Comparison of ENCODE assay signal across 15 cellular contexts in the genomic region with DNA sequence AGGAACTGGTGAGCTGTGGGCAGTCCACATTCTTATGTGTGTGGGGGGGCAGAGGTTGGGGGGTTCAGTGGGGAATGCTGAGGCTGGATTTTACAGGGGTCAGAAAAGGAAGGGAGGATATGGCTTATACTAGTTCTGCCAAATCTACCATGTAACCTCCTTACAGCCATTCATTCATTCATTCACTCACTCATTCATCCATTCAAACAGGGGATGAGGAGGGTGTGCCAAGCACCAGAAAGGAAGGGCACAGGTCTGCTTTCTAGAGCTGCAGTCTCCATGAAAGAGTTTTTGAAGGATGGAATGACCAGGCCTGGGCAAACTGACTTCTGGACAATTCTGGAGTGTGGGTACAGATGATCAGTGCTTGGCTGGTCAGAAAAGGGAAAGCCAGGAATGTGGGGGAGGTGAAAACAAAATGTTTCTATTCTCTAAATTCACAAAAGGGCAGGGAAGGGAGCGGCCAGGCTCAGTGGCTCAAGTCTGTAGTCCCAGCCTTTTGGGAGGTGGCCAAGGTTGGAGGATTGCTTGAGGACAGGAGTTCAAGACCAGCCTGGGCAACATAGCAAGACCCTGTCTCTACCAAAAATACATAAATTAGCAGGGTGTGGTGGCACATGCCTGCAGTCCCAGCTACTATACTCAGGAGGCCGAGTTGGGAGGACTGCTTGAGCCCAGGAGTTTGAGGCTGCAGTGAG. TPM values are rescaled to one million over a fixed set of nuclear protein-coding genes. Genes with fewer than 3 reads are reported as not detected.
DNase-seq lines count a peak whose midpoint lies in the region; ATAC-seq, FAIRE-seq and TF ChIP-seq lines count a peak whose summit lies in the region.
"Had no signal": no experiment of that assay in that cellular context is flagged by ENCODE, and none has a peak within 500 bp of the region (broad histone marks: within the 10 kb centered on the region; RNA-seq: fewer than 3 reads in every experiment).

No MANE protein-coding gene starts in this region.

- in situ Hi-C loops in HepG2 (cut with HindIII; ENCODE audit: extremely low pct_ligation_motif_present, low pct_unique_long_range_greater_than_20kb) (loop anchor here (5.0 kb wide), 1 partner anchor 50 kb away; a partner anchor contains a TSS), GM12878 (cut with MboI) (no loop called here)

- TF ChIP-seq CTCF in HepG2 (CRISPR knock-in tag; IDR thresholded peaks at IDR 0.05) (no peak), right lobe of liver (IDR thresholded peaks at IDR 0.05) (no peak), GM12878 (IDR thresholded peaks at IDR 0.05 in 2 of 3, conservative IDR thresholded peaks at IDR 0.05 in 1 of 3; ENCODE audit: control insufficient read depth in 2 of 3, extremely low read depth in 1 of 3, insufficient read depth in 1 of 3, low read depth in 3 of 3, low read length in 3 of 3) (no peak), neutrophil (IDR thresholded peaks at IDR 0.05) (no peak), uterus (IDR thresholded peaks at IDR 0.05) (no peak), BE2C (IDR thresholded peaks at IDR 0.05; ENCODE audit: low read depth, low read length) (no peak)

- no peak for TF ChIP-seq RAD21 in HepG2 (CRISPR knock-in tag; IDR thresholded peaks at IDR 0.05)
- TF ChIP-seq RAD21 in GM12878 (IDR thresholded peaks at IDR 0.05; ENCODE audit: insufficient read depth, low read depth, low read length) = no peak

- SMC1A ChIA-PET in GM12878 (lab: Charles Lee; ENCODE audit: uncharacterized antibody, unreplicated experiment) = interaction anchor here (1.4 to 2.0 kb wide), 2 partner anchors 14 to 45 kb away, joined by 3 to 6 read pairs; no protein-coding TSS in a partner anchor

- H3K4me3 ChIP-seq in HepG2 (replicated peaks in 1 of 3; ENCODE audit: insufficient read depth in 1 of 3, low read depth in 2 of 3, low read length in 3 of 3) (no peak overlapping the region), right lobe of liver (no peak overlapping the region), GM12878 (no peak overlapping the region), neutrophil (ENCODE audit: low read depth in 1 of 2, low read length in 1 of 2) (peak overlapping the region; percentile 51 to 60), uterus (no peak overlapping the region), BE2C (ENCODE audit: low read depth, low read length) (no peak overlapping the region)

- no peak for ATAC-seq in HepG2
- ATAC-seq in right lobe of liver = no peak
- no peak for ATAC-seq in GM12878
- no peak for ATAC-seq in HG02798 (IDR thresholded peaks at IDR 0.05; ENCODE audit: poor library complexity, unreplicated experiment)
- ATAC-seq: CD8-positive, alpha-beta T cell; SK-N-SH treated with all-trans-retinoic acid at 6 μM for 48 hours had no signal

- H2AFZ ChIP-seq in HepG2 (ENCODE audit: low read length) (no peak overlapping the region), GM12878 (ENCODE audit: control insufficient read depth, low read depth, low read length) (no peak overlapping the region)

- H3K36me3 ChIP-seq in HepG2 (replicated peaks in 1 of 2; ENCODE audit: control insufficient read depth in 1 of 2, insufficient read depth in 2 of 2, low read length in 2 of 2) = no peaks in the 10 kb centered on the region
- no peaks in the 10 kb centered on the region for H3K36me3 ChIP-seq in right lobe of liver
- H3K36me3 ChIP-seq in GM12878 (ENCODE audit: control insufficient read depth in 2 of 2, insufficient read depth in 2 of 2, low read length in 1 of 2) = no peaks in the 10 kb centered on the region
- H3K36me3 ChIP-seq in neutrophil = no peaks in the 10 kb centered on the region
- H3K36me3 ChIP-seq in uterus = no peaks in the 10 kb centered on the region
- H3K36me3 ChIP-seq in BE2C = no peaks in the 10 kb centered on the region

- peaks cover 64% of the 10 kb centered on the region for H3K4me1 ChIP-seq in HepG2 (ENCODE audit: insufficient read depth, low read length)
- H3K4me1 ChIP-seq in right lobe of liver = no peaks in the 10 kb centered on the region
- peaks cover 32% of the 10 kb centered on the region for H3K4me1 ChIP-seq in GM12878 (ENCODE audit: control insufficient read depth, insufficient read depth, low read length)
- H3K4me1 ChIP-seq in neutrophil (ENCODE audit: control insufficient read depth in 1 of 2, insufficient read depth in 1 of 2, low read depth in 1 of 2, low read length in 1 of 2) = peaks cover 54 to 56% of the 10 kb centered on the region in 2 experiments
- H3K4me1 ChIP-seq in uterus = no peaks in the 10 kb centered on the region
- peaks cover 4% of the 10 kb centered on the region; the same call in 1 of the 2 replicates for H3K4me1 ChIP-seq in BE2C

- H3K27me3 ChIP-seq in HepG2 (ENCODE audit: control insufficient read depth in 1 of 2, insufficient read depth in 2 of 2, low read length in 2 of 2) (no peaks in the 10 kb centered on the region), right lobe of liver (no peaks in the 10 kb centered on the region), GM12878 (replicated peaks in 1 of 2; ENCODE audit: control insufficient read depth in 2 of 2, insufficient read depth in 2 of 2, low read length in 1 of 2) (no peaks in the 10 kb centered on the region), neutrophil (no peaks in the 10 kb centered on the region), uterus (no peaks in the 10 kb centered on the region), BE2C (no peaks in the 10 kb centered on the region)

- H4K20me1 ChIP-seq in HepG2 (ENCODE audit: insufficient read depth, low read length) (no peaks in the 10 kb centered on the region), GM12878 (ENCODE audit: control insufficient read depth, insufficient read depth) (no peaks in the 10 kb centered on the region)

- TF ChIP-seq EP300 in HepG2 (IDR thresholded peaks at IDR 0.05; ENCODE audit: low read depth in 2 of 2, low read length in 2 of 2) (no peak), HepG2 (CRISPR knock-in tag; IDR thresholded peaks at IDR 0.05; ENCODE audit: borderline replicate concordance) (no peak), GM12878 (IDR thresholded peaks at IDR 0.05; ENCODE audit: borderline replicate concordance in 1 of 2, control insufficient read depth in 1 of 2, low read depth in 2 of 2, low read length in 2 of 2) (no peak)

- intact Hi-C loops in HepG2 (cut with micrococcal nuclease; ENCODE audit: unreplicated experiment) (no loop called here), right lobe of liver (cut with DNase I) (no loop called here), GM12878 (cut with micrococcal nuclease; ENCODE audit: unreplicated experiment) (no loop called here), uterus (cut with DNase I; ENCODE audit: low total_unique reads) (no loop called here)

- H3K27ac ChIP-seq in HepG2 (ENCODE audit: extremely low read length, insufficient read depth, low read length) (no peak overlapping the region), right lobe of liver (no peak overlapping the region), GM12878 (ENCODE audit: control insufficient read depth, insufficient read depth) (peak overlapping the region; percentile 44), neutrophil (peak overlapping the region; percentile 96), uterus (no peak overlapping the region)

- DNase-seq in HepG2 (ENCODE audit: low spot score) (no peak), right lobe of liver (no peak), GM12878 (ENCODE audit: low read depth, low spot score) (no peak), uterus (no peak), BE2C (no peak)
- DNase-seq: CD8-positive, alpha-beta T cell; DMS79 treated with DMSO at 0.1 percent for 48 hours; NCI-H1105 treated with DMSO at 0.1 percent for 48 hours; NCI-H187; NCI-H345; NCI-H69; SHP77 treated with DMSO at 0.1 percent for 48 hours had no signal

- H3K9me3 ChIP-seq in HepG2 (ENCODE audit: low read length) (no peaks in the 10 kb centered on the region), right lobe of liver (no peaks in the 10 kb centered on the region), GM12878 (replicated peaks; ENCODE audit: control insufficient read depth, insufficient read depth, low read length) (peaks cover 2% of the 10 kb centered on the region; the same call in 2 of the 3 replicates), neutrophil (no peaks in the 10 kb centered on the region), uterus (no peaks in the 10 kb centered on the region), BE2C (no peaks in the 10 kb centered on the region)

- POLR2A ChIA-PET in HepG2 (lab: Yijun Ruan, JAX) (interaction anchor here (0.6 to 1.6 kb wide), 7 partner anchors 12 to 109 kb away, joined by 3 to 10 read pairs (median 3); a partner anchor contains a TSS), GM12878 (lab: Charles Lee) (interaction anchor here (0.5 kb wide), 1 partner anchor 395 kb away, joined by 4 read pairs; no protein-coding TSS in a partner anchor)

- BruUV-seq in HepG2 (replicated peaks; lab: Mats Ljungman, UMichigan) = no TSS peak
- BruUV-seq in GM12878 (replicated peaks; lab: Mats Ljungman, UMichigan) = no TSS peak

- H3K4me2 ChIP-seq in HepG2 (ENCODE audit: low read depth, low read length) = no peak overlapping the region
- H3K4me2 ChIP-seq in GM12878 (ENCODE audit: control insufficient read depth, insufficient read depth) = no peak overlapping the region

- 85% methylated on average over 2 of the region's 2 CpGs for WGBS in HepG2 (ENCODE audit: low lambda C conversion rate)
- WGBS in right lobe of liver (ENCODE audit: insufficient coverage, low coverage, low lambda C conversion rate, missing lambda C conversion rate) = 100% methylated on average over 1 of the region's 2 CpGs
- 95% methylated on average over 2 of the region's 2 CpGs for WGBS in GM12878 (ENCODE audit: insufficient coverage, insufficient replicate concordance, low lambda C conversion rate, missing lambda C conversion rate)

- FAIRE-seq in HepG2 (lab: Jason Lieb, UNC) (no peak), GM12878 (lab: Jason Lieb, UNC) (peak; percentile 86)

- TF ChIP-seq POLR2A in HepG2 (IDR thresholded peaks at IDR 0.05; ENCODE audit: insufficient read depth in 1 of 2, low read depth in 2 of 2, low read length in 2 of 2) = no peak
- TF ChIP-seq POLR2A in right lobe of liver (IDR thresholded peaks at IDR 0.05) = no peak
- TF ChIP-seq POLR2A in GM12878 (IDR thresholded peaks at IDR 0.05; ENCODE audit: low read depth, low read length) = no peak
- no peak for TF ChIP-seq POLR2A in uterus (IDR thresholded peaks at IDR 0.05)

- CTCF ChIA-PET in HepG2 (lab: Yijun Ruan, JAX; ENCODE audit: low intra/inter-chr PET ratio, low total read pairs) (no interaction called here), GM12878 (lab: Yijun Ruan, JAX) (interaction anchor here (0.8 to 2.0 kb wide), 3 partner anchors 47 to 165 kb away, joined by 3 to 7 read pairs (median 3); no protein-coding TSS in a partner anchor)

- H3K9ac ChIP-seq in HepG2 (ENCODE audit: insufficient read depth, low read depth, low read length) = no peak overlapping the region
- H3K9ac ChIP-seq in GM12878 (ENCODE audit: control insufficient read depth, insufficient read depth, low read length) = no peak overlapping the region

- RAD21 ChIA-PET in GM12878 (lab: Charles Lee; ENCODE audit: unreplicated experiment) = interaction anchor here (1.3 to 2.5 kb wide), 2 partner anchors 109 kb away, joined by 3 to 8 read pairs; no protein-coding TSS in a partner anchor

- H3K79me2 ChIP-seq in HepG2 (ENCODE audit: insufficient read depth, low read length) = no peaks in the 10 kb centered on the region
- no peaks in the 10 kb centered on the region for H3K79me2 ChIP-seq in GM12878 (ENCODE audit: control insufficient read depth, insufficient read depth, low read length)

RNA-seq across cellular contexts. Expression of a gene that starts 49.2 kb away (rescaled TPM):
- total RNA-seq in HepG2 (2016; rRNA removed; fragmentation: Illumina TruSeq; extraction: Trizol) (13.5 and 17.5 TPM in 2 replicates), right lobe of liver (1 to 10 TPM; 3.6 to 9.4 (median 5.8) TPM), GM12878 (2014; rRNA removed) (38.5 and 48.8 TPM in 2 replicates), GM12878 (2014; rRNA removed; fragmentation: Illumina TruSeq; extraction: Trizol) (15.2 and 18.1 TPM in 2 replicates), GM12878 (2021) (128 and 139 TPM in 2 replicates), uterus (10 to 100 TPM in 2 of 4 donors, 1 to 10 TPM in 2; 4.6 to 43.9 (median 14.1) TPM)
- 3.3 and 3.4 TPM in 2 replicates for total RNA-seq in HepG2 (2016; cell fraction: cytosol; rRNA removed; fragmentation: Illumina TruSeq; extraction: Trizol; ENCODE audit: low read depth)
- total RNA-seq in HepG2 (2016; cell fraction: insoluble cytoplasmic fraction; rRNA removed; fragmentation: Illumina TruSeq; extraction: Trizol) = 14.9 and 16.1 TPM in 2 replicates
- 10.8 and 11.9 TPM in 2 replicates for total RNA-seq in HepG2 (2016; cell fraction: membrane; rRNA removed; fragmentation: Illumina TruSeq; extraction: Trizol)
- total RNA-seq in HepG2 (2016; cell fraction: nucleus; rRNA removed; fragmentation: Illumina TruSeq; extraction: Trizol) = 15.0 and 15.3 TPM in 2 replicates
- polyA plus RNA-seq in HepG2 (2011; rRNA removed) (6.2 and 8.1 TPM in 2 replicates), GM12878 (2011; rRNA removed) (3.2 and 10.2 TPM in 2 replicates), GM12878 (2014; fragmentation: Illumina TruSeq; extraction: Trizol) (10.5 and 31.2 TPM in 2 replicates), GM12878 (2014; fragmentation: Nextera tagmentation; extraction: Ambion mirVana) (1 to 10 TPM; 2.3 to 4.9 TPM), GM12878 (2014; rRNA removed) (40.6 and 54.3 TPM in 2 replicates), GM12878 (2016; fragmentation: Nextera tagmentation; extraction: Ambion mirVana) (10 to 100 TPM; 34.7 to 39.0 TPM)
- 3.4 and 5.1 TPM in 2 replicates for polyA plus RNA-seq in HepG2 (2011; cell fraction: cytosol; rRNA removed)
- 22.0 and 24.2 TPM in 2 replicates for polyA plus RNA-seq in HepG2 (2011; cell fraction: nucleus; rRNA removed)
- polyA plus RNA-seq in HepG2 (2012) = 14.6 and 19.5 TPM in 2 replicates
- polyA plus RNA-seq in HepG2 (2016; cell fraction: cytosol; fragmentation: Illumina TruSeq; extraction: Trizol; ENCODE audit: low read depth) = 1.9 and 2.1 TPM in 2 replicates
- polyA plus RNA-seq in HepG2 (2016; cell fraction: insoluble cytoplasmic fraction; fragmentation: Illumina TruSeq; extraction: Trizol; ENCODE audit: low read depth) = 20.1 and 30.7 TPM in 2 replicates
- polyA plus RNA-seq in HepG2 (2016; cell fraction: membrane; fragmentation: Illumina TruSeq; extraction: Trizol; ENCODE audit: low read depth) = 5.4 and 6.0 TPM in 2 replicates
- 23.1 and 30.5 TPM in 2 replicates for polyA plus RNA-seq in HepG2 (2016; cell fraction: nucleus; fragmentation: Illumina TruSeq; extraction: Trizol; ENCODE audit: insufficient read depth, low read depth)
- polyA minus RNA-seq in HepG2 (2011; rRNA and poly(A)+ RNA removed; ENCODE audit: low replicate concordance) = 26.0 and 33.5 TPM in 2 replicates
- 17.1 and 17.5 TPM in 2 replicates for polyA minus RNA-seq in HepG2 (2011; cell fraction: cytosol; rRNA and poly(A)+ RNA removed)
- 20.3 and 23.0 TPM in 2 replicates for polyA minus RNA-seq in HepG2 (2011; cell fraction: nucleus; rRNA and poly(A)+ RNA removed)
- total RNA-seq in GM12878 (2013; cell fraction: nucleolus; rRNA removed) = 108 and 121 TPM in 2 replicates
- 33.7 TPM for polyA plus RNA-seq in GM12878 (2011; ENCODE audit: low read depth)
- 15.1 and 18.0 TPM in 2 replicates for polyA plus RNA-seq in GM12878 (2011; cell fraction: cytosol; rRNA removed)
- 44.7 and 61.7 TPM in 2 replicates for polyA plus RNA-seq in GM12878 (2011; cell fraction: nucleus; rRNA removed)
- 64.9 and 75.4 TPM in 2 replicates for polyA plus RNA-seq in GM12878 (2012)
- polyA minus RNA-seq in GM12878 (2011; rRNA and poly(A)+ RNA removed) = 29.1 and 50.3 TPM in 2 replicates
- 37.0 and 37.7 TPM in 2 replicates for polyA minus RNA-seq in GM12878 (2011; cell fraction: cytosol; rRNA and poly(A)+ RNA removed)
- 39.8 and 79.0 TPM in 2 replicates for polyA minus RNA-seq in GM12878 (2011; cell fraction: nucleus; rRNA and poly(A)+ RNA removed)
- 59.8 TPM for polyA plus RNA-seq in BE2C (2012; ENCODE audit: insufficient read depth, insufficient read length, low read depth)

Comparison
In these comparisons a context has a peak if more than half of its experiments do, and no peak if none do; other contexts are left out.
1. H3K27ac ChIP-seq: peak in GM12878 (single experiment) and neutrophil (single experiment); none in HepG2 (single experiment), right lobe of liver (0 of 3) and uterus (0 of 2).
2. H3K4me3 ChIP-seq: peak in neutrophil (2 of 2); none in HepG2 (0 of 3), right lobe of liver (0 of 3), GM12878 (single experiment), uterus (0 of 2) and BE2C (single experiment).